Comparison of ENCODE assay signal across 8 cellular contexts in the genomic region with DNA sequence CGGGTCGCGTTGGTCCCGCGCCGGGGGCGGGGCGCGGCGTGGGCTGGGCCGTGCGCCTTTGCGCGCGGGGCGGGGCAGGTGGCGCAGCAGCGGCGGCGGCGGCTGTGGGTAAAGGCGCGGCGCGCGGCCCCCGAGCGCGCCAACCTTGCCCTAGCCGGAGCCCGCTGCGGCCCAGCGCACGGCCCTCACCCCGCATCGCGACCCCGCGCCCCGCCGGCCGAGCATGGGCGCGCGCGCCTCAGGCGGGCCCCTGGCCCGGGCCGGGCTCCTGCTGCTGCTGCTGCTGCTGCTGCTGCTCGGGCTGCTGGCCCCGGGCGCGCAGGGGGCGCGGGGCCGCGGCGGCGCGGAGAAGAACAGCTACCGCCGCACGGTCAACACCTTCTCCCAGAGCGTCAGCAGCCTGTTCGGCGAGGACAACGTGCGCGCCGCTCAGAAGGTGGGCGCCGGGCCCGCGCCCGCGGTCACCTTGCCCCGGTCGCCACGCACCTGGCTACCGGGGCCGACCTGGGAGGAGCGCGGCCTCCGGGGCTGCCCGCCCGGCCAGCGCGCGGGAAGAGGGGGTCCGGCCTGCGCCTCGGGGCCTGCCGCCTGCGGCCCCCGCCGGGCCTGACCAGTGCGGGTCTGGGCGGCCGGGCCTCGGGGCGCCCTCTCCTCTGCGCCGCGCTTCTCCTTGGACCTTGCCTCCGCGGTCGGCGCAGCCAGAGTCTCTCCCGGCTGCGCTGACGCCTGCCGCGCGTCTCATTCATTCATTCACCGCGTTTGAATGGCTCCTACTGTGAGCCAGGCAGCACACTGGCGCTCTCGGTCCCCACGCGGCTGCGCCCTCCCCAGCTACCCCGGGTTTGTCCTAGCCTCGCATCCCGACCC. TPM values are rescaled to one million over a fixed set of nuclear protein-coding genes. Genes with fewer than 3 reads are reported as not detected.
A peak's percentile ranks its signal among the peaks of the same experiment; 100 is the strongest.
DNase-seq lines count a peak whose midpoint lies in the region; ATAC-seq, FAIRE-seq and TF ChIP-seq lines count a peak whose summit lies in the region.

A gene with protein sequence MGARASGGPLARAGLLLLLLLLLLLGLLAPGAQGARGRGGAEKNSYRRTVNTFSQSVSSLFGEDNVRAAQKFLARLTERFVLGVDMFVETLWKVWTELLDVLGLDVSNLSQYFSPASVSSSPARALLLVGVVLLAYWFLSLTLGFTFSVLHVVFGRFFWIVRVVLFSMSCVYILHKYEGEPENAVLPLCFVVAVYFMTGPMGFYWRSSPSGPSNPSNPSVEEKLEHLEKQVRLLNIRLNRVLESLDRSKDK (plus strand): TSS at position 78 of the 867 bp plus-strand sequence. CDS start 146 bp downstream, at position 224.

- TF ChIP-seq CTCF in endothelial cell of umbilical vein (IDR thresholded peaks at IDR 0.05; ENCODE audit: extremely low read depth in 1 of 2, insufficient read depth in 1 of 2, low read depth in 1 of 2, low read length in 2 of 2): no peak

- POLR2A ChIA-PET in endothelial cell of umbilical vein (lab: Charles Lee): no interaction called here

- no peaks in the 10 kb centered on the region for H3K27me3 ChIP-seq in endothelial cell of umbilical vein (ENCODE audit: control insufficient read depth in 2 of 2, insufficient read depth in 2 of 2, low read length in 2 of 2)

- peak; percentile 73 for FAIRE-seq in endothelial cell of umbilical vein (lab: Jason Lieb, UNC)

- H3K9me1 ChIP-seq in endothelial cell of umbilical vein (replicated peaks; ENCODE audit: control insufficient read depth, extremely low read depth, insufficient read depth, low read length): no peaks in the 10 kb centered on the region

- no peak for TF ChIP-seq POLR2A in endothelial cell of umbilical vein (IDR thresholded peaks at IDR 0.05; ENCODE audit: low read depth, low read length)

- dilution Hi-C loops in endothelial cell of umbilical vein (cut with MboI; ENCODE audit: extremely low pct_ligation_motif_present, low sequenced_read_pairs): no loop called here

- peak within 1 kb of the TSS; percentile 96 for H3K4me2 ChIP-seq in endothelial cell of umbilical vein (ENCODE audit: insufficient read depth, low read length)

- H2AFZ ChIP-seq in endothelial cell of umbilical vein (ENCODE audit: low read depth, low read length): peak within 1 kb of the TSS; percentile 97

- ATAC-seq in GM18867 (IDR thresholded peaks at IDR 0.05; ENCODE audit: unreplicated experiment) (peak; percentile 62), HG03097 (IDR thresholded peaks at IDR 0.05; ENCODE audit: low FRiP score, unreplicated experiment) (peak; percentile 38)

- peak; percentile 71 for DNase-seq in AG08396 (ENCODE audit: low spot score)
- DNase-seq in NCI-H526 treated with DMSO at 0.1 percent for 48 hours (lab: John Stamatoyannopoulos, UW): peak; percentile 39
- DNase-seq in activated CD8-positive, alpha-beta memory T cell treated with anti-CD3 and anti-CD28 coated beads for 48 hours (ENCODE audit: low read depth in 2 of 3, low spot score in 2 of 3): peak; percentile 46 to 58 (median 46)
- DNase-seq in endothelial cell of umbilical vein (ENCODE audit: low read depth, low spot score): peak; percentile 36
- peak; percentile 64 for DNase-seq in mucosa of gallbladder (ENCODE audit: low spot score)
- DNase-seq in stimulated activated CD8-positive, alpha-beta memory T cell treated with anti-CD3 and anti-CD28 coated beads, Interleukin-4, amount 100 ng/mL, for 48 hours: peak; percentile 83

- peak within 1 kb of the TSS; percentile 34 for H3K9ac ChIP-seq in endothelial cell of umbilical vein (replicated peaks; ENCODE audit: extremely low read depth, insufficient read depth, low read length)

- H3K27ac ChIP-seq in endothelial cell of umbilical vein (ENCODE audit: insufficient read depth, low read depth, low read length): no peak within 1 kb of the TSS

- peaks cover 18% of the 10 kb centered on the region for H3K4me1 ChIP-seq in endothelial cell of umbilical vein (ENCODE audit: control insufficient read depth, extremely low read depth, insufficient read depth, low read length)

- H3K4me3 ChIP-seq in endothelial cell of umbilical vein (replicated peaks in 1 of 3; ENCODE audit: insufficient read depth in 1 of 3, low read depth in 1 of 3, low read length in 3 of 3): peak within 1 kb of the TSS; percentile 54 to 79 (median 78)

- intact Hi-C loops in endothelial cell of umbilical vein (cut with micrococcal nuclease): loop anchor here (5.0 kb wide), 1 partner anchor 54 kb away; no protein-coding TSS in a partner anchor

- peaks cover 2% of the 10 kb centered on the region for H3K79me2 ChIP-seq in endothelial cell of umbilical vein (ENCODE audit: control insufficient read depth, insufficient read depth, low read length)

- no TSS peak for BruUV-seq in endothelial cell of umbilical vein (replicated peaks; lab: Mats Ljungman, UMichigan)

- no peaks in the 10 kb centered on the region for H4K20me1 ChIP-seq in endothelial cell of umbilical vein (replicated peaks; ENCODE audit: control insufficient read depth, extremely low read depth, insufficient read depth, low read length)

- no peaks in the 10 kb centered on the region for H3K9me3 ChIP-seq in endothelial cell of umbilical vein (replicated peaks; ENCODE audit: control insufficient read depth, insufficient read depth, low read length)

- CTCF ChIA-PET in endothelial cell of umbilical vein (lab: Charles Lee): interaction anchor here (0.8 to 1.4 kb wide), 3 partner anchors 14 to 56 kb away, joined by 3 to 4 read pairs (median 3); no protein-coding TSS in a partner anchor

- no peaks in the 10 kb centered on the region for H3K36me3 ChIP-seq in endothelial cell of umbilical vein (ENCODE audit: control insufficient read depth in 2 of 2, extremely low read depth in 1 of 2, insufficient read depth in 2 of 2, low read length in 2 of 2)

TF ChIP-seq in endothelial cell of umbilical vein, 7 proteins besides CTCF, POLR2A, EP300 and RAD21:
- TF ChIP-seq MYC (IDR thresholded peaks at IDR 0.05; ENCODE audit: low read depth, low read length) (no peak), POLR2AphosphoS5 (IDR thresholded peaks at IDR 0.05; ENCODE audit: insufficient read depth, low read depth, low read length) (no peak), GATA2 (IDR thresholded peaks at IDR 0.05; ENCODE audit: insufficient read depth, insufficient read length, low read depth, low read length) (no peak), EZH2 (IDR thresholded peaks at IDR 0.05; ENCODE audit: borderline replicate concordance, low read depth, low read length, severe bottlenecking) (no peak), FOS (IDR thresholded peaks at IDR 0.05; ENCODE audit: borderline replicate concordance, insufficient read depth, low read length) (no peak), JUN (IDR thresholded peaks at IDR 0.05; ENCODE audit: borderline replicate concordance, insufficient read depth, insufficient read length, low read depth) (no peak)
- TF ChIP-seq, protein P1, sequence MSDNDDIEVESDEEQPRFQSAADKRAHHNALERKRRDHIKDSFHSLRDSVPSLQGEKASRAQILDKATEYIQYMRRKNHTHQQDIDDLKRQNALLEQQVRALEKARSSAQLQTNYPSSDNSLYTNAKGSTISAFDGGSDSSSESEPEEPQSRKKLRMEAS (IDR thresholded peaks at IDR 0.05; ENCODE audit: insufficient read depth, insufficient read length): no peak

RNA-seq across cellular contexts. Expression of the gene that starts here (rescaled TPM):
- total RNA-seq in endothelial cell of umbilical vein (8.2 and 8.3 TPM in 2 replicates), mucosa of gallbladder (39.9 TPM)
- 2.8 and 3.4 TPM in 2 replicates for polyA plus RNA-seq in endothelial cell of umbilical vein
- 3.1 and 3.2 TPM in 2 replicates for polyA plus RNA-seq in endothelial cell of umbilical vein (2011; cell fraction: cytosol; rRNA removed)
- 1.2 and 2.0 TPM in 2 replicates for polyA plus RNA-seq in endothelial cell of umbilical vein (2011; cell fraction: nucleus; rRNA removed)
- polyA plus RNA-seq in endothelial cell of umbilical vein (2012): 3.9 and 5.5 TPM in 2 replicates
- 5.2 and 5.4 TPM in 2 replicates for polyA minus RNA-seq in endothelial cell of umbilical vein
- 25.5 TPM for polyA minus RNA-seq in endothelial cell of umbilical vein (2011; cell fraction: cytosol; rRNA and poly(A)+ RNA removed)
- polyA minus RNA-seq in endothelial cell of umbilical vein (2011; cell fraction: nucleus; rRNA and poly(A)+ RNA removed): 1.7 and 2.2 TPM in 2 replicates
